Comparison of ENCODE assay signal across 2 cellular contexts in the genomic region with DNA sequence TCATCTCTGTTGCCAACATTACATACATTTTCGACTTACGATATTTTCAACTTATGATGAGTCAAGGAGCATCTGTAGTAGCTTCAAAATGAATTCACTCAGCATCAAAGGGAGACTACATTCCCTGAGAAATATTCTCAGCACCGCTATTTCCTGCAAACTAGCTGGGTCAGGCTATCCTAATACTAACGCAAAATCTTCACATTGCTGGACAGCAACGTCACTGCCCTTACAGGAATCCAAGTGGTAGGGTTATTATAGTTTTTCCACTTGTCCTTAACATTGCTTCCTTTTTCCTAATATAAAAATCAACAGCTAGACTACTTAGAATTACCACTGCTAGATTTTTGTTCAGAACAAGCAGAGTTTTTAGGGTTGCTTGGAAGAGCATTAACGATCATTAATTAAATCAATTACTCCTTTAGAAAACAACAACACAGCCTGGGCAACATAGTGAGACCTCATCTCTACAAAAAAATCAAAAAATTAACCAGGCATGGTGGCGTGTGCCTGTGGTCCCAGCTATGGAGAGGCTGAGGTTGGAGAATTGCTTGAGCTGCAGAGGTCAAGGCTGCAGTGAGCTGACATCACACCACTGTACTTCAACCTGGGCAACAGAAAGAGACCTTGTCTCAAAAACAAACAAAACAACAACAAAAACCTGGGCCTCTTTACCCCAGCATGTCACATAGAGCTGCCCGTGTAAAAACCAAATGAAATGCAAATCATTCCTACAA.
TF ChIP-seq lines count a peak whose summit lies in the region.

No MANE protein-coding gene starts in this region.

TF ChIP-seq in Ishikawa, 13 proteins besides CTCF, POLR2A, EP300 and RAD21 (continued from another document):
- TF ChIP-seq, protein P1, sequence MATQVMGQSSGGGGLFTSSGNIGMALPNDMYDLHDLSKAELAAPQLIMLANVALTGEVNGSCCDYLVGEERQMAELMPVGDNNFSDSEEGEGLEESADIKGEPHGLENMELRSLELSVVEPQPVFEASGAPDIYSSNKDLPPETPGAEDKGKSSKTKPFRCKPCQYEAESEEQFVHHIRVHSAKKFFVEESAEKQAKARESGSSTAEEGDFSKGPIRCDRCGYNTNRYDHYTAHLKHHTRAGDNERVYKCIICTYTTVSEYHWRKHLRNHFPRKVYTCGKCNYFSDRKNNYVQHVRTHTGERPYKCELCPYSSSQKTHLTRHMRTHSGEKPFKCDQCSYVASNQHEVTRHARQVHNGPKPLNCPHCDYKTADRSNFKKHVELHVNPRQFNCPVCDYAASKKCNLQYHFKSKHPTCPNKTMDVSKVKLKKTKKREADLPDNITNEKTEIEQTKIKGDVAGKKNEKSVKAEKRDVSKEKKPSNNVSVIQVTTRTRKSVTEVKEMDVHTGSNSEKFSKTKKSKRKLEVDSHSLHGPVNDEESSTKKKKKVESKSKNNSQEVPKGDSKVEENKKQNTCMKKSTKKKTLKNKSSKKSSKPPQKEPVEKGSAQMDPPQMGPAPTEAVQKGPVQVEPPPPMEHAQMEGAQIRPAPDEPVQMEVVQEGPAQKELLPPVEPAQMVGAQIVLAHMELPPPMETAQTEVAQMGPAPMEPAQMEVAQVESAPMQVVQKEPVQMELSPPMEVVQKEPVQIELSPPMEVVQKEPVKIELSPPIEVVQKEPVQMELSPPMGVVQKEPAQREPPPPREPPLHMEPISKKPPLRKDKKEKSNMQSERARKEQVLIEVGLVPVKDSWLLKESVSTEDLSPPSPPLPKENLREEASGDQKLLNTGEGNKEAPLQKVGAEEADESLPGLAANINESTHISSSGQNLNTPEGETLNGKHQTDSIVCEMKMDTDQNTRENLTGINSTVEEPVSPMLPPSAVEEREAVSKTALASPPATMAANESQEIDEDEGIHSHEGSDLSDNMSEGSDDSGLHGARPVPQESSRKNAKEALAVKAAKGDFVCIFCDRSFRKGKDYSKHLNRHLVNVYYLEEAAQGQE (IDR thresholded peaks at IDR 0.05; ENCODE audit: low read depth): peak; percentile 31; the same call in 1 of the 2 replicates

TF ChIP-seq in H1, 55 proteins besides CTCF, POLR2A, EP300 and RAD21 (continued from another document):
- TF ChIP-seq, protein P2, sequence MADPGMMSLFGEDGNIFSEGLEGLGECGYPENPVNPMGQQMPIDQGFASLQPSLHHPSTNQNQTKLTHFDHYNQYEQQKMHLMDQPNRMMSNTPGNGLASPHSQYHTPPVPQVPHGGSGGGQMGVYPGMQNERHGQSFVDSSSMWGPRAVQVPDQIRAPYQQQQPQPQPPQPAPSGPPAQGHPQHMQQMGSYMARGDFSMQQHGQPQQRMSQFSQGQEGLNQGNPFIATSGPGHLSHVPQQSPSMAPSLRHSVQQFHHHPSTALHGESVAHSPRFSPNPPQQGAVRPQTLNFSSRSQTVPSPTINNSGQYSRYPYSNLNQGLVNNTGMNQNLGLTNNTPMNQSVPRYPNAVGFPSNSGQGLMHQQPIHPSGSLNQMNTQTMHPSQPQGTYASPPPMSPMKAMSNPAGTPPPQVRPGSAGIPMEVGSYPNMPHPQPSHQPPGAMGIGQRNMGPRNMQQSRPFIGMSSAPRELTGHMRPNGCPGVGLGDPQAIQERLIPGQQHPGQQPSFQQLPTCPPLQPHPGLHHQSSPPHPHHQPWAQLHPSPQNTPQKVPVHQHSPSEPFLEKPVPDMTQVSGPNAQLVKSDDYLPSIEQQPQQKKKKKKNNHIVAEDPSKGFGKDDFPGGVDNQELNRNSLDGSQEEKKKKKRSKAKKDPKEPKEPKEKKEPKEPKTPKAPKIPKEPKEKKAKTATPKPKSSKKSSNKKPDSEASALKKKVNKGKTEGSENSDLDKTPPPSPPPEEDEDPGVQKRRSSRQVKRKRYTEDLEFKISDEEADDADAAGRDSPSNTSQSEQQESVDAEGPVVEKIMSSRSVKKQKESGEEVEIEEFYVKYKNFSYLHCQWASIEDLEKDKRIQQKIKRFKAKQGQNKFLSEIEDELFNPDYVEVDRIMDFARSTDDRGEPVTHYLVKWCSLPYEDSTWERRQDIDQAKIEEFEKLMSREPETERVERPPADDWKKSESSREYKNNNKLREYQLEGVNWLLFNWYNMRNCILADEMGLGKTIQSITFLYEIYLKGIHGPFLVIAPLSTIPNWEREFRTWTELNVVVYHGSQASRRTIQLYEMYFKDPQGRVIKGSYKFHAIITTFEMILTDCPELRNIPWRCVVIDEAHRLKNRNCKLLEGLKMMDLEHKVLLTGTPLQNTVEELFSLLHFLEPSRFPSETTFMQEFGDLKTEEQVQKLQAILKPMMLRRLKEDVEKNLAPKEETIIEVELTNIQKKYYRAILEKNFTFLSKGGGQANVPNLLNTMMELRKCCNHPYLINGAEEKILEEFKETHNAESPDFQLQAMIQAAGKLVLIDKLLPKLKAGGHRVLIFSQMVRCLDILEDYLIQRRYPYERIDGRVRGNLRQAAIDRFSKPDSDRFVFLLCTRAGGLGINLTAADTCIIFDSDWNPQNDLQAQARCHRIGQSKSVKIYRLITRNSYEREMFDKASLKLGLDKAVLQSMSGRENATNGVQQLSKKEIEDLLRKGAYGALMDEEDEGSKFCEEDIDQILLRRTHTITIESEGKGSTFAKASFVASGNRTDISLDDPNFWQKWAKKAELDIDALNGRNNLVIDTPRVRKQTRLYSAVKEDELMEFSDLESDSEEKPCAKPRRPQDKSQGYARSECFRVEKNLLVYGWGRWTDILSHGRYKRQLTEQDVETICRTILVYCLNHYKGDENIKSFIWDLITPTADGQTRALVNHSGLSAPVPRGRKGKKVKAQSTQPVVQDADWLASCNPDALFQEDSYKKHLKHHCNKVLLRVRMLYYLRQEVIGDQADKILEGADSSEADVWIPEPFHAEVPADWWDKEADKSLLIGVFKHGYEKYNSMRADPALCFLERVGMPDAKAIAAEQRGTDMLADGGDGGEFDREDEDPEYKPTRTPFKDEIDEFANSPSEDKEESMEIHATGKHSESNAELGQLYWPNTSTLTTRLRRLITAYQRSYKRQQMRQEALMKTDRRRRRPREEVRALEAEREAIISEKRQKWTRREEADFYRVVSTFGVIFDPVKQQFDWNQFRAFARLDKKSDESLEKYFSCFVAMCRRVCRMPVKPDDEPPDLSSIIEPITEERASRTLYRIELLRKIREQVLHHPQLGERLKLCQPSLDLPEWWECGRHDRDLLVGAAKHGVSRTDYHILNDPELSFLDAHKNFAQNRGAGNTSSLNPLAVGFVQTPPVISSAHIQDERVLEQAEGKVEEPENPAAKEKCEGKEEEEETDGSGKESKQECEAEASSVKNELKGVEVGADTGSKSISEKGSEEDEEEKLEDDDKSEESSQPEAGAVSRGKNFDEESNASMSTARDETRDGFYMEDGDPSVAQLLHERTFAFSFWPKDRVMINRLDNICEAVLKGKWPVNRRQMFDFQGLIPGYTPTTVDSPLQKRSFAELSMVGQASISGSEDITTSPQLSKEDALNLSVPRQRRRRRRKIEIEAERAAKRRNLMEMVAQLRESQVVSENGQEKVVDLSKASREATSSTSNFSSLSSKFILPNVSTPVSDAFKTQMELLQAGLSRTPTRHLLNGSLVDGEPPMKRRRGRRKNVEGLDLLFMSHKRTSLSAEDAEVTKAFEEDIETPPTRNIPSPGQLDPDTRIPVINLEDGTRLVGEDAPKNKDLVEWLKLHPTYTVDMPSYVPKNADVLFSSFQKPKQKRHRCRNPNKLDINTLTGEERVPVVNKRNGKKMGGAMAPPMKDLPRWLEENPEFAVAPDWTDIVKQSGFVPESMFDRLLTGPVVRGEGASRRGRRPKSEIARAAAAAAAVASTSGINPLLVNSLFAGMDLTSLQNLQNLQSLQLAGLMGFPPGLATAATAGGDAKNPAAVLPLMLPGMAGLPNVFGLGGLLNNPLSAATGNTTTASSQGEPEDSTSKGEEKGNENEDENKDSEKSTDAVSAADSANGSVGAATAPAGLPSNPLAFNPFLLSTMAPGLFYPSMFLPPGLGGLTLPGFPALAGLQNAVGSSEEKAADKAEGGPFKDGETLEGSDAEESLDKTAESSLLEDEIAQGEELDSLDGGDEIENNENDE (IDR thresholded peaks at IDR 0.05; ENCODE audit: insufficient replicate concordance, low read length): no peak
- TF ChIP-seq ZNF274 (IDR thresholded peaks at IDR 0.05; ENCODE audit: borderline replicate concordance, extremely low read depth, low read length) (no peak), SP1 (IDR thresholded peaks at IDR 0.05; ENCODE audit: low read depth, low read length) (no peak), TEAD4 (IDR thresholded peaks at IDR 0.05; ENCODE audit: low read depth, low read length) (no peak), FOSL1 (IDR thresholded peaks at IDR 0.05; ENCODE audit: insufficient read depth, low read depth, low read length) (no peak), JUN (IDR thresholded peaks at IDR 0.05; ENCODE audit: low read depth, low read length) (no peak), ASH2L (IDR thresholded peaks at IDR 0.05; ENCODE audit: low read length) (no peak), BRCA1 (IDR thresholded peaks at IDR 0.05; ENCODE audit: low read depth, low read length) (no peak), EZH2 (IDR thresholded peaks at IDR 0.05; ENCODE audit: low read depth, low read length, severe bottlenecking) (no peak), SIRT6 (IDR thresholded peaks at IDR 0.05; ENCODE audit: low read length) (no peak), SRF (IDR thresholded peaks at IDR 0.05; ENCODE audit: low read depth, low read length) (no peak), CHD2 (IDR thresholded peaks at IDR 0.05; ENCODE audit: low read length) (no peak), JUND (IDR thresholded peaks at IDR 0.05; ENCODE audit: low read length) (no peak)
- TF ChIP-seq, protein P3, sequence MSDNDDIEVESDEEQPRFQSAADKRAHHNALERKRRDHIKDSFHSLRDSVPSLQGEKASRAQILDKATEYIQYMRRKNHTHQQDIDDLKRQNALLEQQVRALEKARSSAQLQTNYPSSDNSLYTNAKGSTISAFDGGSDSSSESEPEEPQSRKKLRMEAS (IDR thresholded peaks at IDR 0.05): no peak
- TF ChIP-seq, protein P4, sequence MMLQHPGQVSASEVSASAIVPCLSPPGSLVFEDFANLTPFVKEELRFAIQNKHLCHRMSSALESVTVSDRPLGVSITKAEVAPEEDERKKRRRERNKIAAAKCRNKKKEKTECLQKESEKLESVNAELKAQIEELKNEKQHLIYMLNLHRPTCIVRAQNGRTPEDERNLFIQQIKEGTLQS (IDR thresholded peaks at IDR 0.05; ENCODE audit: insufficient read depth, low read depth, low read length): no peak
